11 cellular contexts compared by ENCODE assay signal in genomic region chr13:37446503-37446902, GRCh38.
DNase-seq lines count a peak whose midpoint lies in the region; ATAC-seq and TF ChIP-seq lines count a peak whose summit lies in the region.
"Had no signal": no experiment of that assay in that cellular context is flagged by ENCODE, and none has a peak within 500 bp of the region (broad histone marks: within the 10 kb centered on the region; RNA-seq: fewer than 3 reads in every experiment).

No MANE protein-coding gene starts in this region.

- H3K27me3 ChIP-seq in mammary epithelial cell (ENCODE audit: insufficient read depth, low read length) = no peaks in the 10 kb centered on the region
- no peaks in the 10 kb centered on the region for H3K27me3 ChIP-seq in hepatocyte
- H3K27me3 ChIP-seq in thoracic aorta (replicated peaks; ENCODE audit: insufficient read depth) = no peaks in the 10 kb centered on the region
- H3K27me3 ChIP-seq: pancreas had no signal

- intact Hi-C loops in mammary epithelial cell (cut with micrococcal nuclease) = loop anchor here (5.0 to 10.0 kb wide), 2 partner anchors 142 to 151 kb away; partner anchors contain the start of gene POSTN

- 7% methylated on average over 3 of the region's 3 CpGs for WGBS in mammary epithelial cell (ENCODE audit: low coverage, missing lambda C conversion rate)
- WGBS in hepatocyte (ENCODE audit: low lambda C conversion rate, missing lambda C conversion rate) = 82% methylated on average over 3 of the region's 3 CpGs

- no peak overlapping the region for H3K9ac ChIP-seq in mammary epithelial cell (ENCODE audit: insufficient read depth, low read length)

- H4K20me1 ChIP-seq in mammary epithelial cell (ENCODE audit: insufficient read depth, low read length) (no peaks in the 10 kb centered on the region), hepatocyte (ENCODE audit: insufficient read depth, poor library complexity, severe bottlenecking) (no peaks in the 10 kb centered on the region)

- DNase-seq in HS-5 (ENCODE audit: low read depth) (peak; percentile 39), mammary epithelial cell (peak; percentile 85), hepatocyte (ENCODE audit: low spot score) (peak; percentile 41), thoracic aorta (ENCODE audit: low spot score) (no peak), NCI-H1694 treated with DMSO at 0.1 percent for 48 hours (lab: John Stamatoyannopoulos, UW) (no peak), CD1c-positive myeloid dendritic cell (ENCODE audit: extremely low spot score) (no peak)
- DNase-seq: DMS53, lower lobe of right lung, pancreas, RPMI8226 had no signal

- H3K9me3 ChIP-seq in mammary epithelial cell (replicated peaks; ENCODE audit: insufficient read depth, low read length) (no peaks in the 10 kb centered on the region), hepatocyte (ENCODE audit: low read depth) (no peaks in the 10 kb centered on the region), thoracic aorta (no peaks in the 10 kb centered on the region)
- H3K9me3 ChIP-seq: lower lobe of right lung, pancreas had no signal

- ATAC-seq in thoracic aorta (ENCODE audit: insufficient number of reproducible peaks, low FRiP score, low read depth) (peak; percentile 45), GM18519 (IDR thresholded peaks at IDR 0.05; ENCODE audit: low FRiP score, unreplicated experiment) (no peak)
- ATAC-seq: lower lobe of right lung had no signal

- no peaks in the 10 kb centered on the region for H3K9me2 ChIP-seq in hepatocyte (replicated peaks; ENCODE audit: insufficient read depth)

- no peak overlapping the region for H3K27ac ChIP-seq in mammary epithelial cell (ENCODE audit: insufficient read depth, low read depth, low read length)
- H3K27ac ChIP-seq in hepatocyte = peak overlapping the region; percentile 77
- H3K27ac ChIP-seq in thoracic aorta = peak overlapping the region in 1 of 2 donors; percentile 20
- H3K27ac ChIP-seq: lower lobe of right lung, pancreas had no signal

- no peaks in the 10 kb centered on the region for H3K79me2 ChIP-seq in mammary epithelial cell (ENCODE audit: insufficient read depth, low read length)
- H3K79me2 ChIP-seq in hepatocyte = no peaks in the 10 kb centered on the region

- H3K4me1 ChIP-seq in mammary epithelial cell (ENCODE audit: insufficient read depth, low read length) (peaks cover 18% of the 10 kb centered on the region), hepatocyte (ENCODE audit: insufficient read depth) (peaks cover 12% of the 10 kb centered on the region), thoracic aorta (ENCODE audit: control insufficient read depth in 1 of 2, low read depth in 2 of 2) (peaks cover 6 to 14% of the 10 kb centered on the region in 2 donors)
- H3K4me1 ChIP-seq: lower lobe of right lung, pancreas had no signal

- in situ Hi-C loops in mammary epithelial cell (cut with MboI; ENCODE audit: low sequenced_read_pairs in 2 of 2) = no loop called here

- dilution Hi-C loops in mammary epithelial cell (cut with HindIII; ENCODE audit: low sequenced_read_pairs) = no loop called here

- CTCF ChIA-PET in mammary epithelial cell (lab: Charles Lee; ENCODE audit: low non-redundant PET) = no interaction called here

- H3K4me3 ChIP-seq in mammary epithelial cell (replicated peaks in 1 of 3; ENCODE audit: insufficient read depth in 1 of 3, low read depth in 2 of 3, low read length in 3 of 3) (no peak overlapping the region), hepatocyte (no peak overlapping the region), thoracic aorta (no peak overlapping the region)
- H3K4me3 ChIP-seq: lower lobe of right lung, pancreas had no signal

- peak overlapping the region; percentile 30 for H2AFZ ChIP-seq in mammary epithelial cell (ENCODE audit: low read depth, low read length)
- H2AFZ ChIP-seq in hepatocyte = no peak overlapping the region

- BruUV-seq in mammary epithelial cell (replicated peaks; lab: Mats Ljungman, UMichigan) = no TSS peak

- H3K36me3 ChIP-seq in mammary epithelial cell (ENCODE audit: insufficient read depth, low read length) = no peaks in the 10 kb centered on the region
- H3K36me3 ChIP-seq in hepatocyte (replicated peaks; ENCODE audit: insufficient read depth, low read depth) = no peaks in the 10 kb centered on the region
- no peaks in the 10 kb centered on the region for H3K36me3 ChIP-seq in thoracic aorta
- H3K36me3 ChIP-seq: lower lobe of right lung, pancreas had no signal

- no peak for TF ChIP-seq CTCF in mammary epithelial cell (conservative IDR thresholded peaks at IDR 0.05 in 1 of 2, IDR thresholded peaks at IDR 0.05 in 1 of 2; ENCODE audit: extremely low read depth in 1 of 2, insufficient read depth in 1 of 2, low read depth in 1 of 2, low read length in 2 of 2)
- no peak for TF ChIP-seq CTCF in hepatocyte (IDR thresholded peaks at IDR 0.05; ENCODE audit: poor library complexity)
- no peak for TF ChIP-seq CTCF in thoracic aorta (IDR thresholded peaks at IDR 0.05)

- H3K4me2 ChIP-seq in mammary epithelial cell (ENCODE audit: insufficient read depth, low read depth, low read length) (peak overlapping the region; percentile 39), hepatocyte (no peak overlapping the region)

Comparison
In these comparisons a context has a peak if more than half of its experiments do, and no peak if none do; other contexts are left out.
1. DNase-seq: peak in HS-5 (single experiment), mammary epithelial cell (single experiment) and hepatocyte (single experiment); none in thoracic aorta (single experiment), NCI-H1694 treated with DMSO at 0.1 percent for 48 hours (single experiment) and CD1c-positive myeloid dendritic cell (single experiment).